16 cellular contexts compared by ENCODE assay signal in genomic region chr5:55911784-55912653, GRCh38.
DNase-seq lines count a peak whose midpoint lies in the region; ATAC-seq, FAIRE-seq and TF ChIP-seq lines count a peak whose summit lies in the region.
"Had no signal": no experiment of that assay in that cellular context is flagged by ENCODE, and none has a peak within 500 bp of the region (broad histone marks: within the 10 kb centered on the region; RNA-seq: fewer than 3 reads in every experiment).

No MANE protein-coding gene starts in this region.

- no peaks in the 10 kb centered on the region for H3K27me3 ChIP-seq in keratinocyte (ENCODE audit: control insufficient read depth, extremely low read depth, insufficient read depth, low read length)
- H3K27me3 ChIP-seq: brain microvascular endothelial cell, esophagus squamous epithelium, right atrium auricular region had no signal

- H3K9me1 ChIP-seq in keratinocyte (ENCODE audit: control insufficient read depth, extremely low read depth, insufficient read depth, low read length), result no peaks in the 10 kb centered on the region

- no peak overlapping the region for H2AFZ ChIP-seq in keratinocyte (ENCODE audit: control insufficient read depth, low read length)

- no peak overlapping the region for H3K9ac ChIP-seq in keratinocyte (ENCODE audit: control insufficient read depth, extremely low read depth, insufficient read depth, low read length)

- FAIRE-seq in keratinocyte (lab: Jason Lieb, UNC), result no peak

- H3K79me2 ChIP-seq in keratinocyte (ENCODE audit: control insufficient read depth, insufficient read depth, low read length), result no peaks in the 10 kb centered on the region

- no peak for ATAC-seq in GM21423 (IDR thresholded peaks at IDR 0.05; ENCODE audit: unreplicated experiment)
- ATAC-seq: left lobe of liver, mucosa of descending colon, Right ventricle myocardium inferior had no signal

- no peaks in the 10 kb centered on the region for H3K9me3 ChIP-seq in keratinocyte (ENCODE audit: control insufficient read depth, low read depth, low read length)
- H3K9me3 ChIP-seq: esophagus squamous epithelium, mucosa of descending colon, right atrium auricular region had no signal

- no peak overlapping the region for H3K4me2 ChIP-seq in keratinocyte (ENCODE audit: control insufficient read depth, extremely low read depth, insufficient read depth, low read depth, low read length)

- no peaks in the 10 kb centered on the region for H4K20me1 ChIP-seq in keratinocyte (ENCODE audit: control insufficient read depth, extremely low read depth, insufficient read depth, low read length)

- dilution Hi-C loops in keratinocyte (cut with MboI; ENCODE audit: extremely low pct_ligation_motif_present, low sequenced_read_pairs), result no loop called here

- H3K36me3 ChIP-seq in keratinocyte (ENCODE audit: control insufficient read depth in 2 of 2, extremely low read depth in 1 of 2, insufficient read depth in 2 of 2, low read length in 2 of 2), result peaks cover 1 to 5% of the 10 kb centered on the region in 2 experiments
- H3K36me3 ChIP-seq: brain microvascular endothelial cell, esophagus squamous epithelium, right atrium auricular region had no signal

- H3K4me3 ChIP-seq in keratinocyte (ENCODE audit: control insufficient read depth in 2 of 3, extremely low read depth in 1 of 3, insufficient read depth in 2 of 3, low read depth in 1 of 3, low read length in 3 of 3), result no peak overlapping the region
- H3K4me3 ChIP-seq: esophagus squamous epithelium, mucosa of descending colon, right atrium auricular region had no signal

- no peaks in the 10 kb centered on the region for H3K4me1 ChIP-seq in keratinocyte (ENCODE audit: control insufficient read depth, extremely low read depth, insufficient read depth, low read length)
- H3K4me1 ChIP-seq: esophagus squamous epithelium, right atrium auricular region had no signal

- H3K27ac ChIP-seq in keratinocyte (ENCODE audit: control insufficient read depth, insufficient read depth, low read length), result peak overlapping the region; percentile 12
- H3K27ac ChIP-seq: brain microvascular endothelial cell, esophagus squamous epithelium, right atrium auricular region had no signal

- DNase-seq in ELR (ENCODE audit: low read depth) (peak; percentile 30), amniotic epithelial cell (ENCODE audit: low read depth) (peak; percentile 70), keratinocyte (ENCODE audit: low read depth, low spot score) (no peak), KG1 (lab: John Stamatoyannopoulos, UW) (no peak), SW480 (ENCODE audit: low spot score) (no peak)
- DNase-seq: activated gamma-delta T cell treated with Interleukin-2 at 50 U/mL for 16 hours, brain microvascular endothelial cell, DMS79, esophagus squamous epithelium, mucosa of descending colon, NCI-H1417 treated with DMSO at 0.1 percent for 48 hours had no signal

- TF ChIP-seq CTCF in LNCAP (IDR thresholded peaks at IDR 0.05), result peak; percentile 27
- no peak for TF ChIP-seq CTCF in keratinocyte (optimal IDR thresholded peaks at IDR 0.05 in 1 of 3, IDR thresholded peaks at IDR 0.05 in 1 of 3, conservative IDR thresholded peaks at IDR 0.05 in 1 of 3; ENCODE audit: extremely low read depth in 1 of 3, insufficient read depth in 2 of 3, low read length in 3 of 3)

Comparison
In these comparisons a context has a peak if more than half of its experiments do, and no peak if none do; other contexts are left out.
1. DNase-seq: peak in ELR (single experiment) and amniotic epithelial cell (single experiment); none in keratinocyte (single experiment), KG1 (single experiment) and SW480 (single experiment).